1 cellular context compared by ENCODE assay signal in genomic region chr10:32445036-32445435, GRCh38.
TF ChIP-seq lines count a peak whose summit lies in the region.

No MANE protein-coding gene starts in this region.

TF ChIP-seq in SK-N-SH, 30 proteins besides CTCF, POLR2A, EP300 and RAD21 (continued from another document):
- TF ChIP-seq PBX3 (IDR thresholded peaks at IDR 0.05) (no peak), TEAD4 (IDR thresholded peaks at IDR 0.05; ENCODE audit: borderline replicate concordance, insufficient read depth) (no peak), POLR2AphosphoS5 (IDR thresholded peaks at IDR 0.05; ENCODE audit: low read depth, low read length) (no peak), YY1 (IDR thresholded peaks at IDR 0.05; ENCODE audit: low read depth) (no peak), FOXJ3 (CRISPR knock-in tag; IDR thresholded peaks at IDR 0.05) (no peak), GABPA (IDR thresholded peaks at IDR 0.05; ENCODE audit: low read depth) (no peak), RXRA (IDR thresholded peaks at IDR 0.05; ENCODE audit: borderline replicate concordance, low read depth) (no peak)
